ENCODE assay signal across 8 cellular contexts in genomic region chr15:80989110-80989517, GRCh38. TPM values are rescaled to one million over a fixed set of nuclear protein-coding genes. Genes with fewer than 3 reads are reported as not detected.
DNase-seq lines count a peak whose midpoint lies in the region; ATAC-seq and TF ChIP-seq lines count a peak whose summit lies in the region.

No MANE protein-coding gene starts in this region.

- peaks cover 39% of the 10 kb centered on the region for H4K20me1 ChIP-seq in Loucy (ENCODE audit: insufficient read depth, low read length, poor library complexity, severe bottlenecking)

- CTCF ChIA-PET in activated CD8-positive, alpha-beta memory T cell treated with anti-CD3 and anti-CD28 coated beads, Interleukin-2, amount 10 ng/mL, durations not matched to agents 7 days and 5 days (lab: Charles Lee), result interaction anchor here (1.2 to 2.4 kb wide), 3 partner anchors 12 to 277 kb away, joined by 3 to 12 read pairs (median 3); no protein-coding TSS in a partner anchor

- no peak for DNase-seq in activated CD8-positive, alpha-beta memory T cell treated with anti-CD3 and anti-CD28 coated beads, Interleukin-2, amount 10 ng/mL, durations not matched to agents 7 days and 5 days
- no peak for DNase-seq in activated CD8-positive, alpha-beta memory T cell treated with anti-CD3 and anti-CD28 coated beads, Interleukin-2, amount 50 U/mL, for 4 hours
- no peak for DNase-seq in colonic mucosa
- DNase-seq in HT-29 (ENCODE audit: low spot score), result no peak
- DNase-seq in NCI-H524 treated with DMSO at 0.1 percent for 48 hours (lab: John Stamatoyannopoulos, UW), result no peak

- peaks cover 28% of the 10 kb centered on the region for H3K36me3 Mint-ChIP-seq in activated CD8-positive, alpha-beta memory T cell treated with anti-CD3 and anti-CD28 coated beads, Interleukin-2, amount 10 ng/mL, durations not matched to agents 7 days and 5 days

- intact Hi-C loops in colonic mucosa (cut with DNase I), result loop anchor here (5.0 kb wide), 1 partner anchor 278 kb away; no protein-coding TSS in a partner anchor

- H3K27ac ChIP-seq in colonic mucosa (peak overlapping the region; percentile 87), muscle layer of colon (ENCODE audit: low read depth, low read length) (peak overlapping the region; percentile 91)

- no peak for ATAC-seq in activated CD8-positive, alpha-beta memory T cell treated with anti-CD3 and anti-CD28 coated beads, Interleukin-2, amount 10 ng/mL, durations not matched to agents 7 days and 5 days
- no peak for ATAC-seq in HG03378 (IDR thresholded peaks at IDR 0.05; ENCODE audit: unreplicated experiment)

- no peaks in the 10 kb centered on the region for H3K9me2 ChIP-seq in Loucy (replicated peaks; ENCODE audit: low read depth, low read length)

- no peaks in the 10 kb centered on the region for H3K9me3 ChIP-seq in Loucy (ENCODE audit: insufficient read depth, low read depth, low read length)
- no peaks in the 10 kb centered on the region for H3K9me3 ChIP-seq in colonic mucosa
- no peaks in the 10 kb centered on the region for H3K9me3 ChIP-seq in muscle layer of colon (ENCODE audit: low read length)

- H3K27me3 ChIP-seq in Loucy (ENCODE audit: insufficient read depth, low read length, poor library complexity, severe bottlenecking), result no peaks in the 10 kb centered on the region
- no peaks in the 10 kb centered on the region for H3K27me3 ChIP-seq in colonic mucosa
- no peaks in the 10 kb centered on the region for H3K27me3 ChIP-seq in muscle layer of colon (ENCODE audit: control insufficient read depth in 1 of 2, insufficient read depth in 2 of 2, low read length in 2 of 2)

- peak overlapping the region; percentile 93 for H3K9ac ChIP-seq in Loucy (ENCODE audit: low read depth, low read length, poor library complexity, severe bottlenecking)
- H3K9ac ChIP-seq in colonic mucosa (ENCODE audit: low read depth in 2 of 2, low read length in 2 of 2), result peak overlapping the region; percentile 75 to 96
- H3K9ac ChIP-seq in muscle layer of colon (ENCODE audit: low read length), result peak overlapping the region; percentile 87

- no peaks in the 10 kb centered on the region for H3K9me3 Mint-ChIP-seq in activated CD8-positive, alpha-beta memory T cell treated with anti-CD3 and anti-CD28 coated beads, Interleukin-2, amount 10 ng/mL, durations not matched to agents 7 days and 5 days (ENCODE audit: low read depth)

- H3K4me3 ChIP-seq in Loucy (ENCODE audit: low read length, poor library complexity, severe bottlenecking) (peak overlapping the region; percentile 96), colonic mucosa (peak overlapping the region; percentile 96), muscle layer of colon (ENCODE audit: low read depth in 1 of 2, low read length in 2 of 2) (peak overlapping the region; percentile 96 to 97)

- peak overlapping the region; percentile 87 for H2AFZ ChIP-seq in Loucy (ENCODE audit: low read length)

- H3K4me3 Mint-ChIP-seq in activated CD8-positive, alpha-beta memory T cell treated with anti-CD3 and anti-CD28 coated beads, Interleukin-2, amount 10 ng/mL, durations not matched to agents 7 days and 5 days, result peak overlapping the region; percentile 100

- peaks cover 63% of the 10 kb centered on the region for H3K4me1 Mint-ChIP-seq in activated CD8-positive, alpha-beta memory T cell treated with anti-CD3 and anti-CD28 coated beads, Interleukin-2, amount 10 ng/mL, durations not matched to agents 7 days and 5 days

- peaks cover 55% of the 10 kb centered on the region for H3K79me2 ChIP-seq in Loucy (ENCODE audit: insufficient read depth, low read length)

- no peaks in the 10 kb centered on the region for H3K27me3 Mint-ChIP-seq in activated CD8-positive, alpha-beta memory T cell treated with anti-CD3 and anti-CD28 coated beads, Interleukin-2, amount 10 ng/mL, durations not matched to agents 7 days and 5 days

- H3K27ac Mint-ChIP-seq in activated CD8-positive, alpha-beta memory T cell treated with anti-CD3 and anti-CD28 coated beads, Interleukin-2, amount 10 ng/mL, durations not matched to agents 7 days and 5 days, result peak overlapping the region; percentile 96

- TF ChIP-seq CTCF in Loucy (conservative IDR thresholded peaks at IDR 0.05; ENCODE audit: low read length) (no peak), colonic mucosa (IDR thresholded peaks at IDR 0.05) (no peak)

- H3K4me1 ChIP-seq in Loucy (ENCODE audit: insufficient read depth, low read length, poor library complexity, severe bottlenecking) (peaks cover 43% of the 10 kb centered on the region), colonic mucosa (peaks cover 14% of the 10 kb centered on the region), muscle layer of colon (ENCODE audit: insufficient read depth, low read length) (peaks cover 37% of the 10 kb centered on the region)

- H3K4me2 ChIP-seq in Loucy (ENCODE audit: low read depth, low read length, poor library complexity, severe bottlenecking), result peak overlapping the region; percentile 91

- H3K36me3 ChIP-seq in Loucy (ENCODE audit: insufficient read depth, low read length) (no peaks in the 10 kb centered on the region), colonic mucosa (no peaks in the 10 kb centered on the region), muscle layer of colon (ENCODE audit: insufficient read depth, low read length) (no peaks in the 10 kb centered on the region)

- H3F3A ChIP-seq in Loucy (ENCODE audit: low read depth), result no peaks in the 10 kb centered on the region

RNA-seq across cellular contexts. Expression of gene MESD, which starts 0.5 kb away (rescaled TPM):
- 10 to 100 TPM; 27.6 to 27.8 TPM for total RNA-seq in activated CD8-positive, alpha-beta memory T cell treated with anti-CD3 and anti-CD28 coated beads, Interleukin-2, amount 10 ng/mL, durations not matched to agents 7 days and 5 days
- 10 to 100 TPM; 20.4 to 26.1 TPM for total RNA-seq in colonic mucosa
- 15.5 and 18.1 TPM in 2 replicates for total RNA-seq in HT-29 (2014; rRNA removed; shearing (Covaris generic))

RNA-seq across cellular contexts. Expression of gene TLNRD1, which starts 11.6 kb away (rescaled TPM):
- total RNA-seq in activated CD8-positive, alpha-beta memory T cell treated with anti-CD3 and anti-CD28 coated beads, Interleukin-2, amount 10 ng/mL, durations not matched to agents 7 days and 5 days, result 10 to 100 TPM; 31.2 to 32.3 TPM
- total RNA-seq in colonic mucosa, result 10 to 100 TPM; 28.5 to 33.3 TPM
- 64.1 and 67.1 TPM in 2 replicates for total RNA-seq in HT-29 (2014; rRNA removed; shearing (Covaris generic))
